Comparison of ENCODE assay signal across 1 cellular context in genomic region chr1:143643148-143643885, GRCh38.
TF ChIP-seq lines count a peak whose summit lies in the region.

No MANE protein-coding gene starts in this region.

TF ChIP-seq in GM23338, 12 proteins besides CTCF, POLR2A, EP300 and RAD21:
- TF ChIP-seq ETS1 (IDR thresholded peaks at IDR 0.05) (no peak), POLR2AphosphoS5 (IDR thresholded peaks at IDR 0.05; ENCODE audit: low read depth) (no peak), EZH2phosphoT487 (IDR thresholded peaks at IDR 0.05; ENCODE audit: unreplicated experiment) (no peak), CREB1 (CRISPR knock-in tag; IDR thresholded peaks at IDR 0.05; ENCODE audit: low read depth) (no peak), ZNF462 (CRISPR knock-in tag; IDR thresholded peaks at IDR 0.05) (no peak), EZH2 (IDR thresholded peaks at IDR 0.05; ENCODE audit: low read depth, unreplicated experiment) (no peak), NANOG (IDR thresholded peaks at IDR 0.05; ENCODE audit: borderline replicate concordance) (no peak), ZNF114 (CRISPR knock-in tag; IDR thresholded peaks at IDR 0.05) (no peak), ZNF331 (CRISPR knock-in tag; IDR thresholded peaks at IDR 0.05; ENCODE audit: low read depth) (no peak), STAT1 (IDR thresholded peaks at IDR 0.05; ENCODE audit: unreplicated experiment) (no peak), JUNB (IDR thresholded peaks at IDR 0.05; ENCODE audit: unreplicated experiment) (no peak), REST (IDR thresholded peaks at IDR 0.05; ENCODE audit: unreplicated experiment) (no peak)
